ENCODE assay signal across 8 cellular contexts in genomic region chr22:41197808-41198585, GRCh38.
DNase-seq lines count a peak whose midpoint lies in the region; ATAC-seq lines count a peak whose summit lies in the region.

No MANE protein-coding gene starts in this region.

- H3K4me1 Mint-ChIP-seq in activated naive CD8-positive, alpha-beta T cell (ENCODE audit: low read depth): peaks cover 7% of the 10 kb centered on the region

- no peaks in the 10 kb centered on the region for H3K27me3 Mint-ChIP-seq in activated naive CD8-positive, alpha-beta T cell

- H3K36me3 Mint-ChIP-seq in activated naive CD8-positive, alpha-beta T cell: no peaks in the 10 kb centered on the region

- peak overlapping the region; percentile 59 for H3K4me3 ChIP-seq in iPS-11a (ENCODE audit: low read depth, low read length)

- H3K9me3 Mint-ChIP-seq in activated naive CD8-positive, alpha-beta T cell (ENCODE audit: low read depth): no peaks in the 10 kb centered on the region

- peak; percentile 66 for DNase-seq in EL
- peak; percentile 60 for DNase-seq in RKO (ENCODE audit: low spot score)
- DNase-seq in stimulated activated CD4-positive, alpha-beta T cell treated with anti-CD3 and anti-CD28 coated beads, Interleukin-12 subunit alpha, Interleukin-12 subunit beta, amount 100 ng/mL, for 48 hours (ENCODE audit: low read depth in 2 of 3, low spot score in 1 of 3): peak; percentile 13 to 58 (median 42)
- no peak for DNase-seq in AG08395 (ENCODE audit: low spot score)

- H3K4me3 Mint-ChIP-seq in activated naive CD8-positive, alpha-beta T cell: peak overlapping the region; percentile 89

- H3K27ac Mint-ChIP-seq in activated naive CD8-positive, alpha-beta T cell: peak overlapping the region; percentile 35

- ATAC-seq in HG03103 (IDR thresholded peaks at IDR 0.05; ENCODE audit: low read depth, unreplicated experiment) (peak; percentile 23), HG03196 (IDR thresholded peaks at IDR 0.05; ENCODE audit: unreplicated experiment) (no peak)
